Comparison of ENCODE assay signal across 18 cellular contexts in genomic region chr14:102158797-102159196, GRCh38. TPM values are rescaled to one million over a fixed set of nuclear protein-coding genes. Genes with fewer than 3 reads are reported as not detected.
DNase-seq lines count a peak whose midpoint lies in the region; ATAC-seq and TF ChIP-seq lines count a peak whose summit lies in the region.
"Had no signal": no experiment of that assay in that cellular context is flagged by ENCODE, and none has a peak within 500 bp of the region (broad histone marks: within the 10 kb centered on the region; RNA-seq: fewer than 3 reads in every experiment).

No MANE protein-coding gene starts in this region.

- intact Hi-C loops in A673 (cut with micrococcal nuclease; ENCODE audit: unreplicated experiment), result no loop called here

- no peaks in the 10 kb centered on the region for H3K36me3 ChIP-seq in A673 (ENCODE audit: insufficient read depth, low read length, poor library complexity, severe bottlenecking)

- H3K9me3 Mint-ChIP-seq in stimulated activated naive CD8-positive, alpha-beta T cell treated with anti-CD3 and anti-CD28 coated beads, Interleukin-15, amount 100 ng/mL, for 72 hours, result no peaks in the 10 kb centered on the region
- H3K9me3 Mint-ChIP-seq in activated naive CD8-positive, alpha-beta T cell (ENCODE audit: low read depth), result no peaks in the 10 kb centered on the region
- no peaks in the 10 kb centered on the region for H3K9me3 Mint-ChIP-seq in mesothelial cell of epicardium
- H3K9me3 Mint-ChIP-seq: HFFc6 had no signal

- no peak for TF ChIP-seq CTCF in mesothelial cell of epicardium (IDR thresholded peaks at IDR 0.05; ENCODE audit: unreplicated experiment)
- no peak for TF ChIP-seq CTCF in A673 (conservative IDR thresholded peaks at IDR 0.05; ENCODE audit: low read depth, low read length)

- H3K4me1 Mint-ChIP-seq in stimulated activated naive CD8-positive, alpha-beta T cell treated with anti-CD3 and anti-CD28 coated beads, Interleukin-15, amount 100 ng/mL, for 72 hours, result peaks cover 53% of the 10 kb centered on the region
- peaks cover 54% of the 10 kb centered on the region for H3K4me1 Mint-ChIP-seq in activated naive CD8-positive, alpha-beta T cell (ENCODE audit: low read depth)
- H3K4me1 Mint-ChIP-seq in mesothelial cell of epicardium, result peaks cover 9% of the 10 kb centered on the region

- H3K27me3 ChIP-seq in A673 (replicated peaks; ENCODE audit: insufficient read depth, low read depth, low read length, poor library complexity), result no peaks in the 10 kb centered on the region

- POLR2A ChIA-PET in A673 (lab: Charles Lee; ENCODE audit: low non-redundant PET), result no interaction called here

- DNase-seq in stimulated activated naive CD8-positive, alpha-beta T cell treated with anti-CD3 and anti-CD28 coated beads, Interleukin-15, Interleukin-2, amounts not matched to agents 100 U/mL and 50 U/mL, for 24 hours, result no peak
- DNase-seq in stimulated activated naive CD8-positive, alpha-beta T cell treated with anti-CD3 and anti-CD28 coated beads, Interleukin-15, amount 100 ng/mL, for 72 hours, result no peak
- DNase-seq in mesothelial cell of epicardium (ENCODE audit: low spot score in 2 of 2, unreplicated experiment in 2 of 2) (no peak), HuH-7.5 (ENCODE audit: low spot score) (no peak), A673 (ENCODE audit: low spot score) (no peak), ecto neural progenitor cell (ENCODE audit: low spot score) (no peak)
- DNase-seq: C1 segment of cervical spinal cord, DMS79, HFFc6, NCI-H1417, NCI-H187, NCI-H2107, NCI-H524, NCI-H82, OCI-M1, Right ventricle myocardium superior had no signal

- H3K4me3 Mint-ChIP-seq in stimulated activated naive CD8-positive, alpha-beta T cell treated with anti-CD3 and anti-CD28 coated beads, Interleukin-15, amount 100 ng/mL, for 72 hours, result no peak overlapping the region
- H3K4me3 Mint-ChIP-seq in activated naive CD8-positive, alpha-beta T cell, result no peak overlapping the region
- no peak overlapping the region for H3K4me3 Mint-ChIP-seq in mesothelial cell of epicardium
- H3K4me3 Mint-ChIP-seq: HFFc6 had no signal

- H3K27ac Mint-ChIP-seq in stimulated activated naive CD8-positive, alpha-beta T cell treated with anti-CD3 and anti-CD28 coated beads, Interleukin-15, amount 100 ng/mL, for 72 hours, result peak overlapping the region in 1 of 2 donors; percentile 95
- H3K27ac Mint-ChIP-seq in activated naive CD8-positive, alpha-beta T cell, result peak overlapping the region; percentile 58
- peak overlapping the region; percentile 2 for H3K27ac Mint-ChIP-seq in mesothelial cell of epicardium

- ATAC-seq in stimulated activated naive CD8-positive, alpha-beta T cell treated with anti-CD3 and anti-CD28 coated beads, Interleukin-15, Interleukin-2, amounts not matched to agents 100 U/mL and 50 U/mL, for 24 hours, result peak; percentile 59
- ATAC-seq in stimulated activated naive CD8-positive, alpha-beta T cell treated with anti-CD3 and anti-CD28 coated beads, Interleukin-15, amount 100 ng/mL, for 72 hours, result no peak
- no peak for ATAC-seq in HG03457 (IDR thresholded peaks at IDR 0.05; ENCODE audit: unreplicated experiment)

- H3K36me3 Mint-ChIP-seq in activated naive CD8-positive, alpha-beta T cell, result peaks cover 6% of the 10 kb centered on the region
- no peaks in the 10 kb centered on the region for H3K36me3 Mint-ChIP-seq in mesothelial cell of epicardium

- no peaks in the 10 kb centered on the region for H3K27me3 Mint-ChIP-seq in stimulated activated naive CD8-positive, alpha-beta T cell treated with anti-CD3 and anti-CD28 coated beads, Interleukin-15, amount 100 ng/mL, for 72 hours
- H3K27me3 Mint-ChIP-seq in activated naive CD8-positive, alpha-beta T cell, result no peaks in the 10 kb centered on the region
- H3K27me3 Mint-ChIP-seq in mesothelial cell of epicardium (ENCODE audit: low read depth), result no peaks in the 10 kb centered on the region

- BruUV-seq in A673 (replicated peaks; lab: Mats Ljungman, UMichigan), result no TSS peak

- no peaks in the 10 kb centered on the region for H3K9me3 ChIP-seq in A673 (ENCODE audit: low read depth, low read length, poor library complexity, severe bottlenecking)

- CTCF ChIA-PET in A673 (lab: Charles Lee), result no interaction called here

- H3K4me1 ChIP-seq in A673 (ENCODE audit: insufficient read depth, low read length, poor library complexity, severe bottlenecking), result no peaks in the 10 kb centered on the region

- H3K27ac ChIP-seq in A673 (ENCODE audit: low read depth, low read length, poor library complexity, severe bottlenecking), result no peak overlapping the region

- H3K4me3 ChIP-seq in A673 (ENCODE audit: low read depth, low read length, poor library complexity, severe bottlenecking), result no peak overlapping the region

RNA-seq across cellular contexts. Expression of gene WDR20, which starts 19.1 kb away (rescaled TPM):
- total RNA-seq in mesothelial cell of epicardium (39.2 to 41.5 TPM (median 39.5 TPM) in 3 replicates), A673 (2021) (28.3 and 35.8 TPM in 2 replicates)
